1 cellular context compared by ENCODE assay signal in genomic region chr20:951384-952169, GRCh38.
TF ChIP-seq lines count a peak whose summit lies in the region.

No MANE protein-coding gene starts in this region.

TF ChIP-seq in SK-N-SH treated with all-trans-retinoic acid at 6 μM for 48 hours, 23 proteins besides CTCF, POLR2A, EP300 and RAD21:
- TF ChIP-seq, protein P1, sequence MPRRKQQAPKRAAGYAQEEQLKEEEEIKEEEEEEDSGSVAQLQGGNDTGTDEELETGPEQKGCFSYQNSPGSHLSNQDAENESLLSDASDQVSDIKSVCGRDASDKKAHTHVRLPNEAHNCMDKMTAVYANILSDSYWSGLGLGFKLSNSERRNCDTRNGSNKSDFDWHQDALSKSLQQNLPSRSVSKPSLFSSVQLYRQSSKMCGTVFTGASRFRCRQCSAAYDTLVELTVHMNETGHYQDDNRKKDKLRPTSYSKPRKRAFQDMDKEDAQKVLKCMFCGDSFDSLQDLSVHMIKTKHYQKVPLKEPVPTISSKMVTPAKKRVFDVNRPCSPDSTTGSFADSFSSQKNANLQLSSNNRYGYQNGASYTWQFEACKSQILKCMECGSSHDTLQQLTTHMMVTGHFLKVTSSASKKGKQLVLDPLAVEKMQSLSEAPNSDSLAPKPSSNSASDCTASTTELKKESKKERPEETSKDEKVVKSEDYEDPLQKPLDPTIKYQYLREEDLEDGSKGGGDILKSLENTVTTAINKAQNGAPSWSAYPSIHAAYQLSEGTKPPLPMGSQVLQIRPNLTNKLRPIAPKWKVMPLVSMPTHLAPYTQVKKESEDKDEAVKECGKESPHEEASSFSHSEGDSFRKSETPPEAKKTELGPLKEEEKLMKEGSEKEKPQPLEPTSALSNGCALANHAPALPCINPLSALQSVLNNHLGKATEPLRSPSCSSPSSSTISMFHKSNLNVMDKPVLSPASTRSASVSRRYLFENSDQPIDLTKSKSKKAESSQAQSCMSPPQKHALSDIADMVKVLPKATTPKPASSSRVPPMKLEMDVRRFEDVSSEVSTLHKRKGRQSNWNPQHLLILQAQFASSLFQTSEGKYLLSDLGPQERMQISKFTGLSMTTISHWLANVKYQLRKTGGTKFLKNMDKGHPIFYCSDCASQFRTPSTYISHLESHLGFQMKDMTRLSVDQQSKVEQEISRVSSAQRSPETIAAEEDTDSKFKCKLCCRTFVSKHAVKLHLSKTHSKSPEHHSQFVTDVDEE (CRISPR knock-in tag; IDR thresholded peaks at IDR 0.05), result no peak
- no peak for TF ChIP-seq ZNF565 (CRISPR knock-in tag; conservative IDR thresholded peaks at IDR 0.05; ENCODE audit: low read depth)
- no peak for TF ChIP-seq PPARA (CRISPR knock-in tag; IDR thresholded peaks at IDR 0.05; ENCODE audit: borderline replicate concordance)
- TF ChIP-seq ZC3H10 (CRISPR knock-in tag; IDR thresholded peaks at IDR 0.05), result no peak
- no peak for TF ChIP-seq CSDC2 (CRISPR knock-in tag; IDR thresholded peaks at IDR 0.05)
- no peak for TF ChIP-seq TOX (CRISPR knock-in tag; IDR thresholded peaks at IDR 0.05; ENCODE audit: borderline replicate concordance)
- TF ChIP-seq, protein P2, sequence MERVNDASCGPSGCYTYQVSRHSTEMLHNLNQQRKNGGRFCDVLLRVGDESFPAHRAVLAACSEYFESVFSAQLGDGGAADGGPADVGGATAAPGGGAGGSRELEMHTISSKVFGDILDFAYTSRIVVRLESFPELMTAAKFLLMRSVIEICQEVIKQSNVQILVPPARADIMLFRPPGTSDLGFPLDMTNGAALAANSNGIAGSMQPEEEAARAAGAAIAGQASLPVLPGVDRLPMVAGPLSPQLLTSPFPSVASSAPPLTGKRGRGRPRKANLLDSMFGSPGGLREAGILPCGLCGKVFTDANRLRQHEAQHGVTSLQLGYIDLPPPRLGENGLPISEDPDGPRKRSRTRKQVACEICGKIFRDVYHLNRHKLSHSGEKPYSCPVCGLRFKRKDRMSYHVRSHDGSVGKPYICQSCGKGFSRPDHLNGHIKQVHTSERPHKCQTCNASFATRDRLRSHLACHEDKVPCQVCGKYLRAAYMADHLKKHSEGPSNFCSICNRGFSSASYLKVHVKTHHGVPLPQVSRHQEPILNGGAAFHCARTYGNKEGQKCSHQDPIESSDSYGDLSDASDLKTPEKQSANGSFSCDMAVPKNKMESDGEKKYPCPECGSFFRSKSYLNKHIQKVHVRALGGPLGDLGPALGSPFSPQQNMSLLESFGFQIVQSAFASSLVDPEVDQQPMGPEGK (CRISPR knock-in tag; IDR thresholded peaks at IDR 0.05; ENCODE audit: borderline replicate concordance), result no peak
- TF ChIP-seq TCF4 (CRISPR knock-in tag; IDR thresholded peaks at IDR 0.05; ENCODE audit: borderline replicate concordance), result no peak
